Comparison of ENCODE assay signal across 15 cellular contexts in the genomic region with DNA sequence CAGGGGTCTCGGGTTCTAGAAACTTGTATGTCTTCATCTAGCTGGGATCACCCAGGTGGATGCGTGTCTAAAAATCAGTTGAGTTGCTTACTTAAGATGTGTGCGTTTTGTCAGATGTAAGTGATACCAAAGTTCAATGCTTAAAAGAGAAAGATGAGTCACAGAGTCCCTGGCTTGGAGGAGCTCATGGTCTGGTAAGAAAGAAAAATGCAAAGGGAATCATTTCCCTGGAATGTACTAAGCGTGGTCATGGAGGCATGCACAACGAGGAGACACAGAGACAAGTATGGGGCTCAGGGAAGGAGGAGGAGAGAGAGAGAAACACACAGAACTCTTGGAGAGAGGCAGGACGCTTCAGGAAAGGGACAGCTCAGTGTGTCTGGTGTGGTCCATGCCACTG.
DNase-seq lines count a peak whose midpoint lies in the region; ATAC-seq and TF ChIP-seq lines count a peak whose summit lies in the region.
"Had no signal": no experiment of that assay in that cellular context is flagged by ENCODE, and none has a peak within 500 bp of the region (broad histone marks: within the 10 kb centered on the region; RNA-seq: fewer than 3 reads in every experiment).

No MANE protein-coding gene starts in this region.

- H3K4me1 ChIP-seq in tibial nerve: no peaks in the 10 kb centered on the region

- TF ChIP-seq POLR2A in tibial nerve (IDR thresholded peaks at IDR 0.05): no peak

- DNase-seq in A172 (ENCODE audit: low spot score) (peak; percentile 64), HFF-Myc (ENCODE audit: extremely low read depth, low read depth) (peak; percentile 55), amniotic stem cell (lab: John Stamatoyannopoulos, UW) (peak; percentile 84), hepatic stellate cell (ENCODE audit: low spot score) (peak; percentile 83), tibial nerve (ENCODE audit: low spot score in 2 of 2) (no peak), dermis blood vessel endothelial cell (no peak)
- no peak for DNase-seq in effector CD8-positive, alpha-beta T cell (lab: John Stamatoyannopoulos, UW)
- DNase-seq: activated CD4-positive, alpha-beta T cell treated with anti-CD3 and anti-CD28 coated beads, Interleukin-2, amount 10 ng/mL, durations not matched to agents 7 days and 5 days; activated naive CD4-positive, alpha-beta T cell treated with anti-CD3 and anti-CD28 coated beads, Interleukin-2, amount 10 ng/mL, durations not matched to agents 7 days and 5 days; effector CD4-positive, alpha-beta T cell; GOT3; MV-4-11; NCI-H510A treated with DMSO at 0.1 percent for 48 hours had no signal

- WGBS in tibial nerve, 2 donors: 82 to 85% methylated on average over 6 of the region's 6 CpGs

- H3K4me3 ChIP-seq in HFF-Myc (replicated peaks; ENCODE audit: low read depth, low read length) (no peak overlapping the region), tibial nerve (no peak overlapping the region)

- H3K27me3 ChIP-seq in tibial nerve: no peaks in the 10 kb centered on the region

- no peak for TF ChIP-seq CTCF in HFF-Myc (IDR thresholded peaks at IDR 0.05; ENCODE audit: low read depth, low read length, missing control alignments)
- no peak for TF ChIP-seq CTCF in tibial nerve (IDR thresholded peaks at IDR 0.05)

- no peak for ATAC-seq in GM18909 (IDR thresholded peaks at IDR 0.05; ENCODE audit: poor library complexity, unreplicated experiment)
- ATAC-seq: stimulated activated effector memory CD8-positive, alpha-beta T cell treated with anti-CD3 and anti-CD28 coated beads, Interleukin-12 subunit alpha, Interleukin-12 subunit beta, amount 100 ng/mL, for 72 hours had no signal

- H3K9me3 ChIP-seq in tibial nerve: no peaks in the 10 kb centered on the region

- peaks cover 0 to 21% (median 0%) of the 10 kb centered on the region in 3 donors for H3K36me3 ChIP-seq in tibial nerve

- TF ChIP-seq EP300 in tibial nerve (IDR thresholded peaks at IDR 0.05): no peak

- H3K27ac ChIP-seq in tibial nerve: no peak overlapping the region

Comparison
In these comparisons a context has a peak if more than half of its experiments do, and no peak if none do; other contexts are left out.
1. DNase-seq: peak in A172 (single experiment), HFF-Myc (single experiment), amniotic stem cell (single experiment) and hepatic stellate cell (single experiment); none in tibial nerve (0 of 2), effector CD8-positive, alpha-beta T cell (single experiment) and dermis blood vessel endothelial cell (single experiment).